1 cellular context compared by ENCODE assay signal in genomic region chr1:37946703-37947360, GRCh38.
TF ChIP-seq lines count a peak whose summit lies in the region.

INPP5B (minus strand) TSS chr1:37947053; CDS start chr1:37946308, 745 bp downstream.

TF ChIP-seq in A549, 52 proteins besides CTCF, POLR2A, EP300 and RAD21 (continued from another document):
- TF ChIP-seq E2F6 (IDR thresholded peaks at IDR 0.05; ENCODE audit: borderline replicate concordance, low read depth), result no peak
- TF ChIP-seq NR3C1 (IDR thresholded peaks at IDR 0.05), result no peak
- no peak for TF ChIP-seq JUN (IDR thresholded peaks at IDR 0.05)
- no peak for TF ChIP-seq ESRRA (IDR thresholded peaks at IDR 0.05; ENCODE audit: borderline replicate concordance, low read length)
- TF ChIP-seq MAFK (IDR thresholded peaks at IDR 0.05; ENCODE audit: partially characterized antibody), result no peak
- peak; percentile 32; the same call in 1 of the 2 replicates for TF ChIP-seq USF2 (IDR thresholded peaks at IDR 0.05)
- TF ChIP-seq GATA3 (IDR thresholded peaks at IDR 0.05; ENCODE audit: borderline replicate concordance), result no peak
- no peak for TF ChIP-seq FOSB (CRISPR knock-in tag; IDR thresholded peaks at IDR 0.05)
- no peak for TF ChIP-seq CHD4 (IDR thresholded peaks at IDR 0.05; ENCODE audit: borderline replicate concordance)
- TF ChIP-seq MAX (IDR thresholded peaks at IDR 0.05), result peak; percentile 54; the same call in 1 of the 2 replicates
- TF ChIP-seq HOXB5 (CRISPR knock-in tag; IDR thresholded peaks at IDR 0.05), result no peak
- peak in 1 of 2 experiments; percentile 31; a peak in 1 of 4 replicates for TF ChIP-seq CEBPB (IDR thresholded peaks at IDR 0.05)
- no peak for TF ChIP-seq ZC3H11A (IDR thresholded peaks at IDR 0.05)
